8 cellular contexts compared by ENCODE assay signal in genomic region chr1:149849246-149849946, GRCh38. TPM values are rescaled to one million over a fixed set of nuclear protein-coding genes. Genes with fewer than 3 reads are reported as not detected.
DNase-seq lines count a peak whose midpoint lies in the region; ATAC-seq and TF ChIP-seq lines count a peak whose summit lies in the region.

No MANE protein-coding gene starts in this region.

- no peak for TF ChIP-seq CTCF in right lobe of liver (IDR thresholded peaks at IDR 0.05)
- TF ChIP-seq CTCF in upper lobe of left lung (IDR thresholded peaks at IDR 0.05): no peak
- no peak for TF ChIP-seq CTCF in lower leg skin (IDR thresholded peaks at IDR 0.05)

- H3K9me3 ChIP-seq in right lobe of liver (no peaks in the 10 kb centered on the region), upper lobe of left lung (no peaks in the 10 kb centered on the region)

- WGBS in right lobe of liver (ENCODE audit: insufficient coverage, low coverage, low lambda C conversion rate, missing lambda C conversion rate): 35% methylated on average over 9 of the region's 9 CpGs
- WGBS in upper lobe of left lung, 2 donors: 33 to 36% methylated on average over 9 of the region's 9 CpGs
- WGBS in lower leg skin, 2 donors: 28 to 36% methylated on average over 9 of the region's 9 CpGs

- ATAC-seq in activated naive CD8-positive, alpha-beta T cell treated with anti-CD3 and anti-CD28 coated beads, Interleukin-2, amount 50 U/mL, for 24 hours: no peak
- ATAC-seq in right lobe of liver: no peak
- no peak for ATAC-seq in upper lobe of left lung (ENCODE audit: low FRiP score in 2 of 2)
- no peak for ATAC-seq in GM18511 (IDR thresholded peaks at IDR 0.05; ENCODE audit: unreplicated experiment)

- H3K36me3 ChIP-seq in right lobe of liver (no peaks in the 10 kb centered on the region), upper lobe of left lung (no peaks in the 10 kb centered on the region)

- H3K27ac ChIP-seq in right lobe of liver (peak overlapping the region; percentile 36 to 74 (median 72)), upper lobe of left lung (peak overlapping the region; percentile 82 to 87 (median 84))

- peak overlapping the region; percentile 88 for H3K4me3 Mint-ChIP-seq in activated naive CD4-positive, alpha-beta T cell treated with anti-CD3 and anti-CD28 coated beads, Interleukin-2, amount 50 U/mL, for 24 hours
- H3K4me3 Mint-ChIP-seq in activated naive CD8-positive, alpha-beta T cell treated with anti-CD3 and anti-CD28 coated beads, Interleukin-2, amount 50 U/mL, for 24 hours: peak overlapping the region; percentile 88

- H3K27me3 ChIP-seq in right lobe of liver: no peaks in the 10 kb centered on the region
- no peaks in the 10 kb centered on the region for H3K27me3 ChIP-seq in upper lobe of left lung

- H3K4me3 ChIP-seq in right lobe of liver (peak overlapping the region; percentile 49 to 58 (median 53)), upper lobe of left lung (peak overlapping the region in 3 of 4 donors; percentile 42 to 54 (median 51)), lower leg skin (ENCODE audit: low read depth, poor library complexity, severe bottlenecking) (no peak overlapping the region)

- no peak for DNase-seq in activated naive CD4-positive, alpha-beta T cell treated with anti-CD3 and anti-CD28 coated beads, Interleukin-2, amount 50 U/mL, for 16 hours
- DNase-seq in activated naive CD8-positive, alpha-beta T cell treated with anti-CD3 and anti-CD28 coated beads, Interleukin-2, amount 50 U/mL, for 24 hours: no peak
- peak in 1 of 3 donors; percentile 17 for DNase-seq in right lobe of liver
- DNase-seq in upper lobe of left lung: no peak
- no peak for DNase-seq in lower leg skin (ENCODE audit: low spot score in 2 of 2)
- DNase-seq in stimulated activated CD4-positive, alpha-beta T cell treated with anti-CD3 and anti-CD28 coated beads, Interleukin-2, amount 100 ng/mL, for 48 hours: no peak

- no peak for TF ChIP-seq EP300 in upper lobe of left lung (IDR thresholded peaks at IDR 0.05)

- no peaks in the 10 kb centered on the region for H3K9me3 Mint-ChIP-seq in activated naive CD4-positive, alpha-beta T cell treated with anti-CD3 and anti-CD28 coated beads, Interleukin-2, amount 50 U/mL, for 24 hours
- H3K9me3 Mint-ChIP-seq in activated naive CD8-positive, alpha-beta T cell treated with anti-CD3 and anti-CD28 coated beads, Interleukin-2, amount 50 U/mL, for 24 hours: no peaks in the 10 kb centered on the region

- no peaks in the 10 kb centered on the region for H3K27me3 Mint-ChIP-seq in activated naive CD4-positive, alpha-beta T cell treated with anti-CD3 and anti-CD28 coated beads, Interleukin-2, amount 50 U/mL, for 24 hours
- H3K27me3 Mint-ChIP-seq in activated naive CD8-positive, alpha-beta T cell treated with anti-CD3 and anti-CD28 coated beads, Interleukin-2, amount 50 U/mL, for 24 hours: no peaks in the 10 kb centered on the region

- peaks cover 4% of the 10 kb centered on the region for H3K36me3 Mint-ChIP-seq in activated naive CD4-positive, alpha-beta T cell treated with anti-CD3 and anti-CD28 coated beads, Interleukin-2, amount 50 U/mL, for 24 hours
- H3K36me3 Mint-ChIP-seq in activated naive CD8-positive, alpha-beta T cell treated with anti-CD3 and anti-CD28 coated beads, Interleukin-2, amount 50 U/mL, for 24 hours (ENCODE audit: low read depth): peaks cover 10% of the 10 kb centered on the region

- intact Hi-C loops in right lobe of liver (cut with DNase I): no loop called here
- intact Hi-C loops in lower leg skin (cut with DNase I; ENCODE audit: low total_unique reads): no loop called here

- no peak for TF ChIP-seq POLR2A in right lobe of liver (IDR thresholded peaks at IDR 0.05)
- TF ChIP-seq POLR2A in upper lobe of left lung (IDR thresholded peaks at IDR 0.05): no peak
- no peak for TF ChIP-seq POLR2A in lower leg skin (IDR thresholded peaks at IDR 0.05)

- H3K4me1 ChIP-seq in right lobe of liver (peaks cover 0 to 48% (median 10%) of the 10 kb centered on the region in 4 donors), upper lobe of left lung (peaks cover 25 to 43% (median 39%) of the 10 kb centered on the region in 4 donors)

- H3K27ac Mint-ChIP-seq in activated naive CD4-positive, alpha-beta T cell treated with anti-CD3 and anti-CD28 coated beads, Interleukin-2, amount 50 U/mL, for 24 hours: peak overlapping the region; percentile 80
- peak overlapping the region; percentile 94 for H3K27ac Mint-ChIP-seq in activated naive CD8-positive, alpha-beta T cell treated with anti-CD3 and anti-CD28 coated beads, Interleukin-2, amount 50 U/mL, for 24 hours

- H3K4me1 Mint-ChIP-seq in activated naive CD4-positive, alpha-beta T cell treated with anti-CD3 and anti-CD28 coated beads, Interleukin-2, amount 50 U/mL, for 24 hours: peaks cover 55% of the 10 kb centered on the region
- H3K4me1 Mint-ChIP-seq in activated naive CD8-positive, alpha-beta T cell treated with anti-CD3 and anti-CD28 coated beads, Interleukin-2, amount 50 U/mL, for 24 hours: peaks cover 55% of the 10 kb centered on the region

RNA-seq across cellular contexts. Expression of gene BOLA1, which starts 50.0 kb away (rescaled TPM):
- total RNA-seq in right lobe of liver (10 to 100 TPM in 3 of 6 experiments, 1 to 10 TPM in 3; 8.4 to 23.7 (median 9.5) TPM), upper lobe of left lung (10 to 100 TPM; 11.1 to 23.0 (median 14.5) TPM), lower leg skin (10 to 100 TPM; 30.6 to 63.0 (median 46.0) TPM)
